Comparison of ENCODE assay signal across 8 cellular contexts in the genomic region with DNA sequence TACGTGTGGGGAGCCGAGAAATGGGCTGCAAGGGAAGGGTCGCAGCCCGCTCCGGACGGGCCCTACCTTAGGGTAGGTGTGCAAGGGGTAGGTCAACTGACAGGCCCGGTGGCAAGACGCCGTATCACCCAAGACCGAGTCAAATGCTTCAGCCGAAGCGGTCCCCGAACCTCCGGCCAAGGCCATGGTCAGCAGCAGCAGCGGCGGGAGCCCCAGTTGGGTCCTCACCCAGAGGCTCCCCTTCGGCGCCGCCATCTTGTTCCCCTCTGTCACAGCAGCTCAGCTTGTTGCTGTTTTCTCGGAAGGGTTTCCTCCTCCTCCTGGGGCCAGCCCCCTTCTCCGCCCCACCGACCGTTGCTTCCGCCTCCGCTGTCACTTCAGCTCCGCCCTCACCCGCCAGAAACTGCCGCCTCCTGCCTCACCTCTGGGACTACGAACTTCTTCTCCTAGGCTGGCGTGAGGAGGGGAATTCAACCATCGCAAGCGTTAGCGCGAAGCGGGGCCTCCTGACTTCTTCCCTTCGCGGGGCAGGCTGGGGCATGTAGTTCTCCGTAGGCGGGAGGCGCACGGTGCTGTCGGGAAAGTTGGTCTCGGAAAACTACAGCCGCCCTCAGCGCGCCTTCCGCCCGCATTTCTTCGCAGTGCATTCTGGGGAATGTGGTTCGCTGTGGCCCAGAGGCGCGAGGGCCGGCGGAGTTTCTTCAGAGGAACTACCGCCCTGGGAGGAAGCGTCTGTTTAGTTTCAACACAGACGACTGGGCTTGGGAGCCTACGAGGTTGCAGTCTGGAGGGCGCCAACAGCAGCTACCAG. TPM values are rescaled to one million over a fixed set of nuclear protein-coding genes. Genes with fewer than 3 reads are reported as not detected.
DNase-seq lines count a peak whose midpoint lies in the region; ATAC-seq and TF ChIP-seq lines count a peak whose summit lies in the region.

TCEANC2 (plus strand) TSS at position 675 of the 811 bp plus-strand sequence. CDS start 815 bp downstream, outside the sequence.
A gene with protein sequence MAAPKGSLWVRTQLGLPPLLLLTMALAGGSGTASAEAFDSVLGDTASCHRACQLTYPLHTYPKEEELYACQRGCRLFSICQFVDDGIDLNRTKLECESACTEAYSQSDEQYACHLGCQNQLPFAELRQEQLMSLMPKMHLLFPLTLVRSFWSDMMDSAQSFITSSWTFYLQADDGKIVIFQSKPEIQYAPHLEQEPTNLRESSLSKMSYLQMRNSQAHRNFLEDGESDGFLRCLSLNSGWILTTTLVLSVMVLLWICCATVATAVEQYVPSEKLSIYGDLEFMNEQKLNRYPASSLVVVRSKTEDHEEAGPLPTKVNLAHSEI (minus strand): TSS at position 271 of the 811 bp plus-strand sequence. CDS start 16 bp downstream, at position 255.

- H3K4me1 Mint-ChIP-seq in T-cell = peaks cover 51 to 54% (median 51%) of the 10 kb centered on the region in 3 donors

- H3K4me3 ChIP-seq in adrenal gland (peak within 1 kb of the TSS; percentile 41 to 86 (median 71)), heart right ventricle (peak within 1 kb of the TSS; percentile 78 to 93 (median 85))

- H3K36me3 ChIP-seq in adrenal gland (replicated peaks in 1 of 2) (no peaks in the 10 kb centered on the region), heart right ventricle (peaks cover 0 to 9% (median 0%) of the 10 kb centered on the region in 9 donors)

- POLR2A ChIA-PET in T-cell (lab: Charles Lee) = interaction anchor here (0.7 to 1.6 kb wide), 4 partner anchors 18 to 147 kb away, joined by 3 to 9 read pairs (median 4); partner anchors contain the start of genes CYB5RL (in 1 of the 2), IFT25 (in 1 of the 2), LRRC42 (in 1 of the 2) and MRPL37 (in 1 of the 2)

- TF ChIP-seq CTCF in GM13976 (IDR thresholded peaks at IDR 0.05; ENCODE audit: borderline replicate concordance, control extremely low read depth, extremely low read depth, insufficient read depth, missing control alignments) = no peak
- peak in 1 of 6 experiments; percentile 20 for TF ChIP-seq CTCF in adrenal gland (IDR thresholded peaks at IDR 0.05)
- TF ChIP-seq CTCF in heart right ventricle (IDR thresholded peaks at IDR 0.05) = no peak

- intact Hi-C loops in adrenal gland (cut with DNase I) = no loop called here
- intact Hi-C loops in heart right ventricle (cut with DNase I) = loop anchor here in 4 of 10 donors (5.0 to 10.0 kb wide), 7 partner anchors 106 to 662 kb away; partner anchors contain the start of genes IFT25 (in 2 of the 4), LRRC42 (in 2 of the 4), SSBP3 (in 1 of the 4) and TTC4 (in 1 of the 4)
- intact Hi-C loops in posterior vena cava (cut with DNase I) = no loop called here

- peak; percentile 60 to 93 for TF ChIP-seq POLR2A in adrenal gland (IDR thresholded peaks at IDR 0.05)

- no peak within 1 kb of the TSS for H3K27ac Mint-ChIP-seq in T-cell

- ATAC-seq in HG02852 (IDR thresholded peaks at IDR 0.05; ENCODE audit: unreplicated experiment) (peak; percentile 94), T-cell (replicated peaks in 1 of 4) (peak; percentile 91 to 95 (median 93)), heart right ventricle (peak; percentile 96 to 98 (median 97))

- H3K27me3 Mint-ChIP-seq in T-cell = no peaks in the 10 kb centered on the region

- DNase-seq in GM13976 (ENCODE audit: low spot score) (peak; percentile 93), NCI-H146 (lab: John Stamatoyannopoulos, UW) (peak; percentile 98), T-cell (peak; percentile 91 to 99 (median 98)), adrenal gland (peak; percentile 96 to 99 (median 98)), heart right ventricle (peak; percentile 96 to 98), posterior vena cava (ENCODE audit: low spot score) (peak; percentile 99), ureter (ENCODE audit: low spot score) (peak; percentile 99)

- peaks cover 16% of the 10 kb centered on the region for H3K36me3 Mint-ChIP-seq in T-cell

- H3K4me1 ChIP-seq in adrenal gland (replicated peaks in 1 of 2) (peaks cover 6 to 44% of the 10 kb centered on the region in 2 donors), heart right ventricle (peaks cover 9 to 56% (median 49%) of the 10 kb centered on the region in 9 donors)

- H3K27ac ChIP-seq in adrenal gland = peak within 1 kb of the TSS; percentile 83 to 98 (median 89)
- peak within 1 kb of the TSS; percentile 81 to 98 (median 95) for H3K27ac ChIP-seq in heart right ventricle

- no peaks in the 10 kb centered on the region for H3K9me3 ChIP-seq in adrenal gland (replicated peaks in 1 of 3)
- H3K9me3 ChIP-seq in heart right ventricle = no peaks in the 10 kb centered on the region

- CTCF ChIA-PET in T-cell (lab: Charles Lee) = interaction anchor here in 1 of 2 donors (0.5 to 1.0 kb wide), 5 partner anchors 10 to 712 kb away, joined by 3 to 4 read pairs (median 3); partner anchors contain the start of gene IFT25

- H3K4me3 Mint-ChIP-seq in T-cell = no peak within 1 kb of the TSS

- H3K27me3 ChIP-seq in adrenal gland = no peaks in the 10 kb centered on the region
- H3K27me3 ChIP-seq in heart right ventricle = no peaks in the 10 kb centered on the region

- in situ Hi-C loops in GM13976 (cut with MboI; ENCODE audit: low sequenced_read_pairs, unreplicated experiment) = no loop called here

- H3K9me3 Mint-ChIP-seq in T-cell = no peaks in the 10 kb centered on the region

- 0 to 2% (median 0%) methylated on average over 25 to 59 of the region's 59 CpGs for WGBS in adrenal gland, 4 donors
- 0 to 1% methylated on average over 59 of the region's 59 CpGs for WGBS in heart right ventricle, 2 donors

RNA-seq across cellular contexts. Expression of gene TCEANC2, which starts in this region (rescaled TPM):
- total RNA-seq in T-cell = 10 to 100 TPM in 2 of 5 donors, 1 to 10 TPM in 3; 5.9 to 12.8 (median 9.7) TPM
- 10 to 100 TPM in 1 of 8 donors, 1 to 10 TPM in 7; 2.3 to 12.5 (median 5.8) TPM for total RNA-seq in adrenal gland
- 1 to 10 TPM; 1.3 to 6.0 (median 2.8) TPM for polyA plus RNA-seq in adrenal gland
- total RNA-seq in heart right ventricle = 1 to 10 TPM; 2.3 to 5.9 (median 4.1) TPM
- 1 to 10 TPM; 1.4 to 2.6 TPM for polyA plus RNA-seq in heart right ventricle
- 1 to 10 TPM; 4.4 to 5.7 TPM for total RNA-seq in posterior vena cava
- 6.7 TPM for total RNA-seq in ureter

RNA-seq across cellular contexts. Expression of the second gene that starts in this region (rescaled TPM):
- 100 to 1,000 TPM; 138 to 193 (median 174) TPM for total RNA-seq in T-cell
- total RNA-seq in adrenal gland = 100 to 1,000 TPM; 351 to 736 (median 615) TPM
- 100 to 1,000 TPM in 2 of 3 donors, 10 to 100 TPM in 1; 96.8 to 489 (median 131) TPM for polyA plus RNA-seq in adrenal gland
- 100 to 1,000 TPM; 285 to 474 (median 345) TPM for total RNA-seq in heart right ventricle
- 100 to 1,000 TPM in 1 of 2 donors, 10 to 100 TPM in 1; 98.2 to 231 TPM for polyA plus RNA-seq in heart right ventricle
- 100 to 1,000 TPM; 248 to 383 TPM for total RNA-seq in posterior vena cava
- total RNA-seq in ureter = 366 TPM

Comparison
In these comparisons a context has a peak if more than half of its experiments do, and no peak if none do; other contexts are left out.
1. Peak in every context shown above with its lines: DNase-seq, ATAC-seq, H3K4me3 ChIP-seq and H3K27ac ChIP-seq.